In the genomic region with DNA sequence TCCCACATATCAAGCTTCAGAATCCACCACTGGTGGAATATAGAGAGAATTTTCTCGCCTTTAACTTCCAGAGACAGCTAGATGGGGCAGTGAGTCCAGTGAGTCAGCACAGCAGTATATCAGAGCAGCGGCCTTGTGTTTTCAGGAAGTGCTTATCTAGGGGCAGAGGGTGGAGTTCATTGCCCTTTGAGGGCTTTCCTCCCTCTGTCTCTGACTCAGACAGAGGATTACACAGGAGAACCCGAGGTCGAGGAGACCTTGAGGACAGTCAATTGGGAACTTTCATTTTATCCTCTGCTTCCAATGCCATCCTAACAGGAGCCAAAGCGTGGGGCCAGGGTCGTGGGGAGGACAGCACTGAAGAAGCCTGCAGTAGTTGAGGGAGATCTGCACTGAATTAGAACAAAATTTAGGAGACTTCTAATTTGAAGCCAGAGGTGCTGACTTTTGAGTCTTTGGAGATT, we compare ENCODE assay signal across 8 cellular contexts.
DNase-seq lines count a peak whose midpoint lies in the region; ATAC-seq, FAIRE-seq and TF ChIP-seq lines count a peak whose summit lies in the region.

No MANE protein-coding gene starts in this region.

- no peaks in the 10 kb centered on the region for H3K27me3 ChIP-seq in endodermal cell (ENCODE audit: control insufficient read depth, insufficient read depth, low read length, poor library complexity, severe bottlenecking)

- H3K4me1 Mint-ChIP-seq in endodermal cell = peaks cover 24% of the 10 kb centered on the region

- H3K27me3 Mint-ChIP-seq in endodermal cell (ENCODE audit: insufficient read depth) = no peaks in the 10 kb centered on the region

- ATAC-seq in HG03025 (IDR thresholded peaks at IDR 0.05; ENCODE audit: low FRiP score, unreplicated experiment) (peak; percentile 53), sciatic nerve (peak; percentile 49)

- peaks cover 4% of the 10 kb centered on the region for H3K4me1 ChIP-seq in endodermal cell (ENCODE audit: control insufficient read depth, insufficient read depth, low read length)

- H3K27ac Mint-ChIP-seq in endodermal cell = peak overlapping the region; percentile 59

- peaks cover 2% of the 10 kb centered on the region for H3K9me3 Mint-ChIP-seq in endodermal cell

- TF ChIP-seq CTCF in GM13976 (IDR thresholded peaks at IDR 0.05; ENCODE audit: borderline replicate concordance, control extremely low read depth, extremely low read depth, insufficient read depth, missing control alignments) = peak; percentile 16
- TF ChIP-seq CTCF in endodermal cell (conservative IDR thresholded peaks at IDR 0.05) = peak; percentile 25

- in situ Hi-C loops in GM13976 (cut with MboI; ENCODE audit: low sequenced_read_pairs, unreplicated experiment) = no loop called here

- 62 to 93% methylated on average over 4 to 6 of the region's 6 CpGs for WGBS in endodermal cell (ENCODE audit: insufficient coverage in 1 of 2, insufficient read length in 1 of 2), 2 experiments

- H3K4me3 ChIP-seq in endodermal cell (ENCODE audit: low read length) = no peak overlapping the region

- FAIRE-seq in frontal cortex (lab: Jason Lieb, UNC) = no peak

- no peaks in the 10 kb centered on the region for H3K36me3 Mint-ChIP-seq in endodermal cell (ENCODE audit: low read depth)

- no peak overlapping the region for H3K4me3 Mint-ChIP-seq in endodermal cell

- intact Hi-C loops in sciatic nerve (cut with DNase I) = no loop called here

- H3K9me3 ChIP-seq in endodermal cell (ENCODE audit: control insufficient read depth, low read length) = no peaks in the 10 kb centered on the region

- H3K9ac ChIP-seq in endodermal cell (ENCODE audit: extremely low read depth, low read length, poor library complexity, severe bottlenecking) = no peak overlapping the region

- H3K27ac ChIP-seq in endodermal cell (ENCODE audit: low read depth, low read length) = no peak overlapping the region

- DNase-seq in GM13976 (ENCODE audit: low spot score) (peak; percentile 36), SKM-1 treated with dmso at 0.1 percent for 144 hours (lab: John Stamatoyannopoulos, UW; ENCODE audit: unreplicated experiment) (peak; percentile 77), endodermal cell (peak; percentile 74), sciatic nerve (ENCODE audit: low spot score) (no peak), amniotic stem cell (lab: John Stamatoyannopoulos, UW) (no peak), frontal cortex (ENCODE audit: low spot score in 2 of 2) (no peak), NCI-H748 (lab: John Stamatoyannopoulos, UW; ENCODE audit: unreplicated experiment) (no peak)

- no peaks in the 10 kb centered on the region for H3K36me3 ChIP-seq in endodermal cell (ENCODE audit: control insufficient read depth, insufficient read depth, low read length)

Comparison
In these comparisons a context has a peak if more than half of its experiments do, and no peak if none do; other contexts are left out.
1. DNase-seq: peak in GM13976 (single experiment), SKM-1 treated with dmso at 0.1 percent for 144 hours (single experiment) and endodermal cell (single experiment); none in sciatic nerve (single experiment), amniotic stem cell (single experiment), frontal cortex (0 of 2) and NCI-H748 (single experiment).